ENCODE assay signal across 8 cellular contexts in genomic region chr2:131413148-131413747, GRCh38. TPM values are rescaled to one million over a fixed set of nuclear protein-coding genes. Genes with fewer than 3 reads are reported as not detected.
DNase-seq lines count a peak whose midpoint lies in the region; ATAC-seq, FAIRE-seq and TF ChIP-seq lines count a peak whose summit lies in the region.

No MANE protein-coding gene starts in this region.

- peaks cover 4% of the 10 kb centered on the region for H3K4me1 ChIP-seq in NT2/D1 (ENCODE audit: insufficient read depth, insufficient read length)
- no peaks in the 10 kb centered on the region for H3K4me1 ChIP-seq in right lobe of liver

- peak; percentile 21 for DNase-seq in DMS79 (lab: John Stamatoyannopoulos, UW)
- DNase-seq in HPDE6-E6E7 (ENCODE audit: extremely low spot score) = peak; percentile 27
- DNase-seq in NT2/D1 (ENCODE audit: low read depth, low spot score) = peak; percentile 64
- DNase-seq in cerebellum (ENCODE audit: low spot score) = peak; percentile 39
- no peak for DNase-seq in right lobe of liver
- peak; percentile 63 for DNase-seq in urothelium cell line (ENCODE audit: low spot score)
- no peak for DNase-seq in activated T-helper 1 cell treated with anti-CD3 and anti-CD28 coated beads, Interleukin-12 subunit alpha, Interleukin-12 subunit beta, Interleukin-2, Interleukin-4 antibody, amounts not matched to agents 30 ng/mL and 10 ng/mL and 1 ng/mL, durations not matched to agents 14 hours and 24 hours and 36 hours (ENCODE audit: low spot score)

- H3K9ac ChIP-seq in NT2/D1 (ENCODE audit: insufficient read length, low read depth) = peak overlapping the region; percentile 12

- H3K36me3 Mint-ChIP-seq in activated T-helper 1 cell treated with anti-CD3 and anti-CD28 coated beads, Interleukin-12 subunit alpha, Interleukin-12 subunit beta, Interleukin-2, Interleukin-4 antibody, amounts not matched to agents 30 ng/mL and 10 ng/mL and 1 ng/mL, durations not matched to agents 14 hours and 24 hours and 36 hours (ENCODE audit: low read depth) = no peaks in the 10 kb centered on the region

- H3K4me3 Mint-ChIP-seq in activated T-helper 1 cell treated with anti-CD3 and anti-CD28 coated beads, Interleukin-12 subunit alpha, Interleukin-12 subunit beta, Interleukin-2, Interleukin-4 antibody, amounts not matched to agents 30 ng/mL and 10 ng/mL and 1 ng/mL, durations not matched to agents 14 hours and 24 hours and 36 hours = no peak overlapping the region

- no peaks in the 10 kb centered on the region for H3K9me3 Mint-ChIP-seq in activated T-helper 1 cell treated with anti-CD3 and anti-CD28 coated beads, Interleukin-12 subunit alpha, Interleukin-12 subunit beta, Interleukin-2, Interleukin-4 antibody, amounts not matched to agents 30 ng/mL and 10 ng/mL and 1 ng/mL, durations not matched to agents 14 hours and 24 hours and 36 hours

- intact Hi-C loops in right lobe of liver (cut with DNase I) = no loop called here
- intact Hi-C loops in activated T-helper 1 cell treated with anti-CD3 and anti-CD28 coated beads, Interleukin-12 subunit alpha, Interleukin-12 subunit beta, Interleukin-2, Interleukin-4 antibody, amounts not matched to agents 30 ng/mL and 10 ng/mL and 1 ng/mL, durations not matched to agents 14 hours and 24 hours and 36 hours (cut with micrococcal nuclease) = loop anchor here (1.0 to 5.0 kb wide), 6 partner anchors 79 to 734 kb away; partner anchors contain the start of genes CCDC74A and MZT2A

- H3K9me3 ChIP-seq in NT2/D1 (ENCODE audit: insufficient read depth, low read length) = no peaks in the 10 kb centered on the region
- H3K9me3 ChIP-seq in right lobe of liver = no peaks in the 10 kb centered on the region

- no peaks in the 10 kb centered on the region for H3K36me3 ChIP-seq in NT2/D1 (ENCODE audit: insufficient read depth, insufficient read length, low read length)
- no peaks in the 10 kb centered on the region for H3K36me3 ChIP-seq in right lobe of liver

- WGBS in right lobe of liver (ENCODE audit: insufficient coverage, low coverage, low lambda C conversion rate, missing lambda C conversion rate) = 1% methylated on average over 7 of the region's 7 CpGs

- TF ChIP-seq POLR2A in right lobe of liver (IDR thresholded peaks at IDR 0.05) = no peak

- peak; percentile 68 to 82 (median 76) for TF ChIP-seq CTCF in right lobe of liver (IDR thresholded peaks at IDR 0.05)

- H3K27me3 ChIP-seq in NT2/D1 (ENCODE audit: insufficient read depth, insufficient read length) (no peaks in the 10 kb centered on the region), right lobe of liver (peaks cover 0 to 3% of the 10 kb centered on the region in 2 donors)

- H3K4me3 ChIP-seq in NT2/D1 (ENCODE audit: insufficient read length, low read depth) (no peak overlapping the region), right lobe of liver (no peak overlapping the region)

- H3K4me1 Mint-ChIP-seq in activated T-helper 1 cell treated with anti-CD3 and anti-CD28 coated beads, Interleukin-12 subunit alpha, Interleukin-12 subunit beta, Interleukin-2, Interleukin-4 antibody, amounts not matched to agents 30 ng/mL and 10 ng/mL and 1 ng/mL, durations not matched to agents 14 hours and 24 hours and 36 hours (ENCODE audit: low read depth) = peaks cover 12% of the 10 kb centered on the region

- H3K27ac Mint-ChIP-seq in activated T-helper 1 cell treated with anti-CD3 and anti-CD28 coated beads, Interleukin-12 subunit alpha, Interleukin-12 subunit beta, Interleukin-2, Interleukin-4 antibody, amounts not matched to agents 30 ng/mL and 10 ng/mL and 1 ng/mL, durations not matched to agents 14 hours and 24 hours and 36 hours = no peak overlapping the region

- peak; percentile 79 for ATAC-seq in GM19328 (IDR thresholded peaks at IDR 0.05; ENCODE audit: unreplicated experiment)
- peak; percentile 85 to 95 (median 92) for ATAC-seq in right lobe of liver

- FAIRE-seq in urothelium cell line (lab: Jason Lieb, UNC) = no peak

- H3K27me3 Mint-ChIP-seq in activated T-helper 1 cell treated with anti-CD3 and anti-CD28 coated beads, Interleukin-12 subunit alpha, Interleukin-12 subunit beta, Interleukin-2, Interleukin-4 antibody, amounts not matched to agents 30 ng/mL and 10 ng/mL and 1 ng/mL, durations not matched to agents 14 hours and 24 hours and 36 hours (ENCODE audit: insufficient read depth) = peaks cover 13% of the 10 kb centered on the region

- H3K27ac ChIP-seq in right lobe of liver = no peak overlapping the region

RNA-seq across cellular contexts. Expression of gene RAB6D, which starts 49.3 kb away (rescaled TPM):
- total RNA-seq in cerebellum (0.36 TPM), right lobe of liver (under 1 TPM in 1 of 6 experiments, not detected in 5; 0.07 TPM)
- total RNA-seq in activated T-helper 1 cell treated with anti-CD3 and anti-CD28 coated beads, Interleukin-12 subunit alpha, Interleukin-12 subunit beta, Interleukin-2, Interleukin-4 antibody, amounts not matched to agents 30 ng/mL and 10 ng/mL and 1 ng/mL, durations not matched to agents 14 hours and 24 hours and 36 hours = not detected in 2 replicates

Comparison
In these comparisons a context has a peak if more than half of its experiments do, and no peak if none do; other contexts are left out.
1. DNase-seq: peak in DMS79 (single experiment), HPDE6-E6E7 (single experiment), NT2/D1 (single experiment), cerebellum (single experiment) and urothelium cell line (single experiment); none in right lobe of liver (0 of 3) and activated T-helper 1 cell treated with anti-CD3 and anti-CD28 coated beads, Interleukin-12 subunit alpha, Interleukin-12 subunit beta, Interleukin-2, Interleukin-4 antibody, amounts not matched to agents 30 ng/mL and 10 ng/mL and 1 ng/mL, durations not matched to agents 14 hours and 24 hours and 36 hours (single experiment).